In genomic region chr5:64768358-64769312, GRCh38 we compare ENCODE assay signal across 8 cellular contexts. TPM values are rescaled to one million over a fixed set of nuclear protein-coding genes. Genes with fewer than 3 reads are reported as not detected.
DNase-seq lines count a peak whose midpoint lies in the region; ATAC-seq and TF ChIP-seq lines count a peak whose summit lies in the region.

TSS of gene CWC27 (plus strand) at chr5:64768930. CDS start at chr5:64769147, 217 bp downstream.
TSS of gene SREK1IP1 (minus strand) at chr5:64768691. CDS start at chr5:64768517, 174 bp downstream.

- peak within 1 kb of the TSS; percentile 87 to 98 (median 96) for H3K27ac Mint-ChIP-seq in CD14-positive monocyte

- H3K36me3 ChIP-seq in right lobe of liver: peaks cover 0 to under 1% (median 0%) of the 10 kb centered on the region in 4 donors

- peaks cover 9 to 14% of the 10 kb centered on the region in 2 donors for H3K36me3 Mint-ChIP-seq in CD14-positive monocyte

- ATAC-seq in GM19351 (IDR thresholded peaks at IDR 0.05; ENCODE audit: unreplicated experiment): peak; percentile 91
- ATAC-seq in HG03521 (IDR thresholded peaks at IDR 0.05; ENCODE audit: unreplicated experiment): peak; percentile 97
- ATAC-seq in right lobe of liver: peak; percentile 97 to 99 (median 98)

- DNase-seq in CD14-positive monocyte (ENCODE audit: low spot score) (peak; percentile 77), NCI-H748 (lab: John Stamatoyannopoulos, UW; ENCODE audit: unreplicated experiment) (peak; percentile 94), dorsolateral prefrontal cortex (peak; percentile 55 to 84 (median 79)), right lobe of liver (peak; percentile 78 to 85 (median 84))
- DNase-seq in activated CD4-positive, alpha-beta T cell treated with anti-CD3 and anti-CD28 coated beads, Interleukin-2, amount 50 U/mL, for 48 hours: peak; percentile 81 to 84
- DNase-seq in stimulated activated CD4-positive, alpha-beta T cell treated with anti-CD3 and anti-CD28 coated beads, Interleukin-4, amount 100 ng/mL, for 4 hours: peak; percentile 71 to 80

- H3K9me3 Mint-ChIP-seq in CD14-positive monocyte: no peaks in the 10 kb centered on the region

- intact Hi-C loops in CD14-positive monocyte (cut with micrococcal nuclease): no loop called here
- intact Hi-C loops in dorsolateral prefrontal cortex (cut with DNase I): loop anchor here (5.0 to 10.0 kb wide), 4 partner anchors 136 to 1156 kb away; partner anchors contain the start of genes ADAMTS6 (in 1 of the 2), CENPK (in 1 of the 2), ERBIN (in 1 of the 2) and PPWD1 (in 1 of the 2)
- intact Hi-C loops in right lobe of liver (cut with DNase I): no loop called here

- no peaks in the 10 kb centered on the region for H3K9me3 ChIP-seq in right lobe of liver

- TF ChIP-seq CTCF in CD14-positive monocyte (IDR thresholded peaks at IDR 0.05): no peak
- TF ChIP-seq CTCF in dorsolateral prefrontal cortex (IDR thresholded peaks at IDR 0.05 in 54 of 56, conservative IDR thresholded peaks at IDR 0.05 in 2 of 56; ENCODE audit: low read depth in 1 of 56, partially characterized antibody in 56 of 56): peak in 39 of 56 donors; percentile 8 to 61 (median 29)
- TF ChIP-seq CTCF in right lobe of liver (IDR thresholded peaks at IDR 0.05): peak in 2 of 4 donors; percentile 8 to 15

- WGBS in right lobe of liver (ENCODE audit: insufficient coverage, low coverage, low lambda C conversion rate, missing lambda C conversion rate): 0% methylated on average over 33 of the region's 48 CpGs

- H3K27me3 ChIP-seq in dorsolateral prefrontal cortex (no peaks in the 10 kb centered on the region), right lobe of liver (no peaks in the 10 kb centered on the region)

- peak within 1 kb of the TSS; percentile 53 to 96 (median 89) for H3K27ac ChIP-seq in dorsolateral prefrontal cortex
- H3K27ac ChIP-seq in right lobe of liver: peak within 1 kb of the TSS; percentile 83 to 96 (median 92)

- H3K27me3 Mint-ChIP-seq in CD14-positive monocyte (ENCODE audit: low read depth in 3 of 3): peaks cover 0 to 2% (median 0%) of the 10 kb centered on the region in 3 donors

- peaks cover 0 to 29% (median 17%) of the 10 kb centered on the region in 4 donors for H3K4me1 ChIP-seq in right lobe of liver

- H3K4me1 Mint-ChIP-seq in CD14-positive monocyte: peaks cover 42% of the 10 kb centered on the region

- peak; percentile 85 for TF ChIP-seq POLR2A in right lobe of liver (IDR thresholded peaks at IDR 0.05)

- H3K4me3 ChIP-seq in dorsolateral prefrontal cortex: peak within 1 kb of the TSS; percentile 67 to 99 (median 89)
- H3K4me3 ChIP-seq in right lobe of liver: peak within 1 kb of the TSS; percentile 72 to 93 (median 74)

- H3K4me3 Mint-ChIP-seq in CD14-positive monocyte: peak within 1 kb of the TSS; percentile 99 to 100

RNA-seq across cellular contexts. Expression of gene CWC27, which starts in this region (rescaled TPM):
- polyA plus RNA-seq in CD14-positive monocyte: 10 to 100 TPM; 14.5 to 18.9 TPM
- total RNA-seq in dorsolateral prefrontal cortex (10 to 100 TPM; 20.1 to 36.7 (median 27.0) TPM), right lobe of liver (1 to 10 TPM; 5.8 to 7.3 (median 6.8) TPM)

RNA-seq across cellular contexts. Expression of gene SREK1IP1, which starts in this region (rescaled TPM):
- 10 to 100 TPM; 16.9 to 18.3 TPM for polyA plus RNA-seq in CD14-positive monocyte
- 10 to 100 TPM in 109 of 120 experiments, 1 to 10 TPM in 11; 8.4 to 22.4 (median 14.4) TPM for total RNA-seq in dorsolateral prefrontal cortex
- 1 to 10 TPM; 4.2 to 9.9 (median 7.3) TPM for total RNA-seq in right lobe of liver

Comparison
In these comparisons a context has a peak if more than half of its experiments do, and no peak if none do; other contexts are left out.
1. Peak in every context shown above with its lines: DNase-seq, ATAC-seq, H3K4me3 ChIP-seq and H3K27ac ChIP-seq.
2. intact Hi-C loops: an anchor here in dorsolateral prefrontal cortex (5.0 to 10.0 kb wide); none called in CD14-positive monocyte and right lobe of liver.